In the genomic region with DNA sequence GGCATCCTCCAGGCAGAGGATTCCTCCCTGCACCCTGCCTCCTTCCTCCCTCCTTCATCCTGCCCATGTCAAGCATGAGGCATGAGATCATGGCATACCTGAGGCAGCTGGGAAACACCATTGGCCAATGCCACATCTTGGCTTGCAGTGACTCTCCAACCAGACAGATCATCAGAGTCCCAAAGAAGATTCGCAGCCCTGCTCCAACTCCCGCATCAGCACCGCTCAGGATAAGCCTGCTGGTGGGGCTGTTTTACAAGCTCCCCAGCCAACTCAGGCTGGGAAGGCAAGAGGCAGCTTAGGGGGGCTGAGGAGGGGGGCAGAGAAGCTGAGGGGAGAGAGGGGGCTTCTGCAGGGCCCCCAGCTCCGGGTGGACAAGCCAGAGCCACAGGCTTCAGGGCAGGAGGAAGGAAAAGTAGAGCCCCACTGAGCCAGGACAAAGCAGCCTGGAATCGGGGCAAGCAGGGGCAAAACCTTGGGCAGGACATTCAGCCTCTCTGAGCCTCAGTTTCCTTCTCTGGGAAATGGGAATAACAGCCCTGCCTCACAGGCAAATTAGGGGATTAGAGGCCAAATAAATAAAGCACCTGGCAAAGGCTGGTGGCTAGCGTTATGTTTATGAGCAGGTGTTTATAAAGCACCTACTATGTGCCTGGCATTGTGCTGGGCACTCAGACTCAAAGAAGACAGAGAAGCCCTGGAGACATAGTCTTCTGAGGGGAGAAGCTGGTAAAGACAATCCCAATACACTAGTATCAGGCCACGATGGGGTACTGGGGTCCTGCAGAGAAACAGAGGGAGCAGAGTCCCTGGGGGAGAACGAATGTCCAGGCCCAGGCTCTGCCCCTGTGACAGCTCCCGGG, we compare ENCODE assay signal across 16 cellular contexts.
DNase-seq lines count a peak whose midpoint lies in the region; ATAC-seq, FAIRE-seq and TF ChIP-seq lines count a peak whose summit lies in the region.
"Had no signal": no experiment of that assay in that cellular context is flagged by ENCODE, and none has a peak within 500 bp of the region (broad histone marks: within the 10 kb centered on the region; RNA-seq: fewer than 3 reads in every experiment).

No MANE protein-coding gene starts in this region.

- H3K36me3 ChIP-seq in DND-41 (ENCODE audit: insufficient read depth, low read length): no peaks in the 10 kb centered on the region
- no peaks in the 10 kb centered on the region for H3K36me3 ChIP-seq in HCT116 (ENCODE audit: control insufficient read depth in 1 of 2, insufficient read depth in 2 of 2, low read length in 2 of 2)
- H3K36me3 ChIP-seq in keratinocyte (ENCODE audit: control insufficient read depth in 2 of 2, extremely low read depth in 1 of 2, insufficient read depth in 2 of 2, low read length in 2 of 2): no peaks in the 10 kb centered on the region

- RAD21 ChIA-PET in HCT116 (lab: Charles Lee; ENCODE audit: low non-redundant PET in 1 of 2, low total read pairs in 2 of 2, uncharacterized antibody in 2 of 2, unreplicated experiment in 2 of 2): no interaction called here

- no peaks in the 10 kb centered on the region for H3K4me1 ChIP-seq in DND-41 (ENCODE audit: insufficient read depth, low read length)
- no peaks in the 10 kb centered on the region for H3K4me1 ChIP-seq in HCT116 (ENCODE audit: control insufficient read depth in 1 of 2, insufficient read depth in 2 of 2, low read length in 2 of 2)
- peaks cover 3% of the 10 kb centered on the region for H3K4me1 ChIP-seq in keratinocyte (ENCODE audit: control insufficient read depth, extremely low read depth, insufficient read depth, low read length)

- no TSS peak for BruUV-seq in HCT116 (replicated peaks; lab: Mats Ljungman, UMichigan)

- H3K9ac ChIP-seq in DND-41 (ENCODE audit: low read depth, low read length) (no peak overlapping the region), HCT116 (ENCODE audit: low read length) (no peak overlapping the region), keratinocyte (ENCODE audit: control insufficient read depth, extremely low read depth, insufficient read depth, low read length) (no peak overlapping the region)

- H3K79me2 ChIP-seq in DND-41 (ENCODE audit: insufficient read depth, low read length) (no peaks in the 10 kb centered on the region), HCT116 (ENCODE audit: insufficient read depth, low read length) (no peaks in the 10 kb centered on the region), keratinocyte (ENCODE audit: control insufficient read depth, insufficient read depth, low read length) (no peaks in the 10 kb centered on the region)

- H3K9me3 ChIP-seq in DND-41 (ENCODE audit: insufficient read depth, low read length, severe bottlenecking): no peaks in the 10 kb centered on the region
- no peaks in the 10 kb centered on the region for H3K9me3 ChIP-seq in HCT116 (ENCODE audit: control insufficient read depth in 1 of 2, insufficient read depth in 1 of 2, low read depth in 1 of 2, low read length in 2 of 2)
- no peaks in the 10 kb centered on the region for H3K9me3 ChIP-seq in keratinocyte (ENCODE audit: control insufficient read depth, low read depth, low read length)

- H3K4me3 ChIP-seq in DND-41 (ENCODE audit: low read depth in 1 of 2, low read length in 2 of 2) (no peak overlapping the region), HCT116 (replicated peaks in 1 of 2; ENCODE audit: low read depth in 1 of 2, low read length in 2 of 2) (no peak overlapping the region), keratinocyte (ENCODE audit: control insufficient read depth in 2 of 3, extremely low read depth in 1 of 3, insufficient read depth in 2 of 3, low read depth in 1 of 3, low read length in 3 of 3) (no peak overlapping the region)
- H3K4me3 ChIP-seq: coronary artery, smooth muscle cell had no signal

- TF ChIP-seq RAD21 in HCT116 (IDR thresholded peaks at IDR 0.05; ENCODE audit: low read depth): peak; percentile 14; the same call in 1 of the 2 replicates

- DNase-seq in DND-41 (no peak), HCT116 (ENCODE audit: low read depth, low spot score) (no peak), WTC11 (ENCODE audit: low spot score) (peak; percentile 50), keratinocyte (ENCODE audit: low read depth, low spot score) (peak; percentile 21), 8988T (no peak), T-helper 1 cell (no peak)
- DNase-seq in activated effector memory CD4-positive, alpha-beta T cell treated with anti-CD3 and anti-CD28 coated beads, Interleukin-2, amount 50 U/mL, for 16 hours: no peak
- DNase-seq: activated CD4-positive, alpha-beta T cell treated with anti-CD3 and anti-CD28 coated beads for 36 hours; CD4-positive, alpha-beta memory T cell; MM.1S; NCI-H446 treated with DMSO at 0.1 percent for 48 hours; T-helper 2 cell had no signal

- H4K20me1 ChIP-seq in DND-41 (ENCODE audit: insufficient read depth, low read length) (no peaks in the 10 kb centered on the region), HCT116 (ENCODE audit: insufficient read depth) (no peaks in the 10 kb centered on the region), keratinocyte (ENCODE audit: control insufficient read depth, extremely low read depth, insufficient read depth, low read length) (no peaks in the 10 kb centered on the region)

- intact Hi-C loops in HCT116 (cut with micrococcal nuclease): no loop called here

- no peak overlapping the region for H3K27ac ChIP-seq in DND-41 (ENCODE audit: low read length)
- H3K27ac ChIP-seq in HCT116 (ENCODE audit: low read depth, low read length): no peak overlapping the region
- no peak overlapping the region for H3K27ac ChIP-seq in keratinocyte (ENCODE audit: control insufficient read depth, insufficient read depth, low read length)
- H3K27ac ChIP-seq: coronary artery had no signal

- peaks cover 15% of the 10 kb centered on the region for H3K4me1 Mint-ChIP-seq in WTC11
- H3K4me1 Mint-ChIP-seq: activated CD4-positive, alpha-beta T cell treated with anti-CD3 and anti-CD28 coated beads for 36 hours; CD4-positive, alpha-beta memory T cell had no signal

- H2AFZ ChIP-seq in DND-41 (ENCODE audit: low read depth, low read length) (no peak overlapping the region), HCT116 (ENCODE audit: low read depth, low read length, poor library complexity, severe bottlenecking) (no peak overlapping the region), keratinocyte (ENCODE audit: control insufficient read depth, low read length) (no peak overlapping the region)

- no peaks in the 10 kb centered on the region for H3K9me1 ChIP-seq in keratinocyte (ENCODE audit: control insufficient read depth, extremely low read depth, insufficient read depth, low read length)

- H3K27me3 ChIP-seq in DND-41 (ENCODE audit: insufficient read depth, low read length, poor library complexity) (peaks cover 4% of the 10 kb centered on the region), HCT116 (ENCODE audit: insufficient read depth, low read length) (no peaks in the 10 kb centered on the region), keratinocyte (ENCODE audit: control insufficient read depth, extremely low read depth, insufficient read depth, low read length) (peaks cover 5% of the 10 kb centered on the region)

- no peak overlapping the region for H3K4me3 Mint-ChIP-seq in WTC11
- H3K4me3 Mint-ChIP-seq: activated CD4-positive, alpha-beta T cell treated with anti-CD3 and anti-CD28 coated beads for 36 hours; memory B cell had no signal

- FAIRE-seq in keratinocyte (lab: Jason Lieb, UNC): peak; percentile 64

- H3K9me3 Mint-ChIP-seq in WTC11: peaks cover 5% of the 10 kb centered on the region; the same call in 1 of the 2 replicates
- H3K9me3 Mint-ChIP-seq: CD4-positive, alpha-beta memory T cell; memory B cell had no signal

- no peak overlapping the region for H3K4me2 ChIP-seq in DND-41 (ENCODE audit: insufficient read depth, low read length)
- H3K4me2 ChIP-seq in HCT116 (ENCODE audit: low read length): no peak overlapping the region
- H3K4me2 ChIP-seq in keratinocyte (ENCODE audit: control insufficient read depth, extremely low read depth, insufficient read depth, low read depth, low read length): no peak overlapping the region
- H3K4me2 ChIP-seq: smooth muscle cell had no signal

- H3K36me3 Mint-ChIP-seq in WTC11: no peaks in the 10 kb centered on the region
- H3K36me3 Mint-ChIP-seq: CD4-positive, alpha-beta memory T cell; memory B cell had no signal

- H3K27ac Mint-ChIP-seq in WTC11: no peak overlapping the region
- H3K27ac Mint-ChIP-seq: activated CD4-positive, alpha-beta T cell treated with anti-CD3 and anti-CD28 coated beads for 36 hours; memory B cell had no signal

- POLR2A ChIA-PET in HCT116 (lab: Charles Lee): no interaction called here
- POLR2A ChIA-PET in WTC11 (lab: Charles Lee): interaction anchor here (0.6 kb wide), 2 partner anchors 33 to 235 kb away, joined by 6 read pairs; no protein-coding TSS in a partner anchor

- CTCF ChIA-PET in HCT116 (lab: Charles Lee) (no interaction called here), WTC11 (lab: Charles Lee) (interaction anchor here (0.6 to 2.5 kb wide), 5 partner anchors 10 to 152 kb away, joined by 3 to 7 read pairs (median 3); a partner anchor contains a TSS)

- H3K9me2 ChIP-seq in HCT116 (ENCODE audit: insufficient read depth): no peaks in the 10 kb centered on the region

- H3K27me3 Mint-ChIP-seq in WTC11 (ENCODE audit: low read depth): peaks cover 5% of the 10 kb centered on the region
- H3K27me3 Mint-ChIP-seq: activated CD4-positive, alpha-beta T cell treated with anti-CD3 and anti-CD28 coated beads for 36 hours had no signal

- no peak for TF ChIP-seq POLR2A in HCT116 (IDR thresholded peaks at IDR 0.05; ENCODE audit: borderline replicate concordance, extremely low read depth, insufficient read depth, insufficient read length)
- TF ChIP-seq POLR2A in GM18505 (IDR thresholded peaks at IDR 0.05; ENCODE audit: borderline replicate concordance, extremely low read depth, insufficient read depth, insufficient read length): no peak

- TF ChIP-seq CTCF in DND-41 (IDR thresholded peaks at IDR 0.05; ENCODE audit: borderline replicate concordance, extremely low read depth, low read length, poor library complexity, severe bottlenecking): peak; percentile 26
- TF ChIP-seq CTCF in HCT116 (IDR thresholded peaks at IDR 0.05 in 2 of 3, conservative IDR thresholded peaks at IDR 0.05 in 1 of 3; ENCODE audit: borderline replicate concordance in 1 of 3, insufficient read depth in 1 of 3, low read depth in 2 of 3, low read length in 2 of 3): no peak
- no peak for TF ChIP-seq CTCF in WTC11 (IDR thresholded peaks at IDR 0.05)
- TF ChIP-seq CTCF in keratinocyte (optimal IDR thresholded peaks at IDR 0.05 in 1 of 3, IDR thresholded peaks at IDR 0.05 in 1 of 3, conservative IDR thresholded peaks at IDR 0.05 in 1 of 3; ENCODE audit: extremely low read depth in 1 of 3, insufficient read depth in 2 of 3, low read length in 3 of 3): peak in 1 of 3 experiments; percentile 9

- dilution Hi-C loops in keratinocyte (cut with MboI; ENCODE audit: extremely low pct_ligation_motif_present, low sequenced_read_pairs): no loop called here

- ATAC-seq in DND-41 (ENCODE audit: insufficient read depth, low read depth): no peak
- ATAC-seq in HCT116: 0 out of 2 replicates have a peak, but pooled peaks have one; percentile 25
- no peak for ATAC-seq in WTC11
- no peak for ATAC-seq in GM18505 (IDR thresholded peaks at IDR 0.05; ENCODE audit: unreplicated experiment)
- ATAC-seq: activated CD4-positive, alpha-beta T cell treated with anti-CD3 and anti-CD28 coated beads for 36 hours had no signal

TF ChIP-seq in HCT116, 20 proteins besides CTCF, POLR2A, EP300 and RAD21 (continues in another document):
- TF ChIP-seq SP1 (IDR thresholded peaks at IDR 0.05; ENCODE audit: low read depth): no peak

TF ChIP-seq in WTC11, 78 proteins besides CTCF, POLR2A, EP300 and RAD21 (continues in another document):
- TF ChIP-seq GABPB1 (CRISPR knock-in tag; IDR thresholded peaks at IDR 0.05): no peak

Comparison
In these comparisons a context has a peak if more than half of its experiments do, and no peak if none do; other contexts are left out.
1. DNase-seq: peak in WTC11 (single experiment) and keratinocyte (single experiment); none in DND-41 (single experiment), HCT116 (single experiment), 8988T (single experiment), T-helper 1 cell (0 of 5) and activated effector memory CD4-positive, alpha-beta T cell treated with anti-CD3 and anti-CD28 coated beads, Interleukin-2, amount 50 U/mL, for 16 hours (single experiment).